ENCODE assay signal across 34 cellular contexts in genomic region chr7:125727215-125727614, GRCh38.
"Had no signal": no experiment of that assay in that cellular context is flagged by ENCODE, and none has a peak within 500 bp of the region (broad histone marks: within the 10 kb centered on the region; RNA-seq: fewer than 3 reads in every experiment).

No MANE protein-coding gene starts in this region.

- H3K9me3 ChIP-seq: adrenal gland, ascending aorta, body of pancreas, breast epithelium had no signal

- H3K4me1 ChIP-seq: adrenal gland, ascending aorta, body of pancreas, breast epithelium had no signal

- ATAC-seq: activated naive CD4-positive, alpha-beta T cell treated with anti-CD3 and anti-CD28 coated beads, Interleukin-2, amount 50 U/mL, for 72 hours; activated naive CD8-positive, alpha-beta T cell treated with anti-CD3 and anti-CD28 coated beads, Interleukin-2, amount 50 U/mL, for 24 hours; activated T-cell treated with anti-CD3 and anti-CD28 coated beads, Interleukin-2, amount 50 U/mL, for 4 hours; activated T-cell treated with anti-CD3 and anti-CD28 coated beads, Interleukin-2, amount 50 U/mL, for 72 hours; activated T-helper 17 cell treated with anti-CD3 and anti-CD28 coated beads, Interleukin-2, amount 50 U/mL, for 72 hours; body of pancreas had no signal

- H3K27ac ChIP-seq: adrenal gland, ascending aorta, body of pancreas, brain microvascular endothelial cell, breast epithelium, cardiac muscle cell had no signal

- H3K36me3 ChIP-seq: adrenal gland, ascending aorta, brain microvascular endothelial cell, breast epithelium, cardiac muscle cell had no signal

- FAIRE-seq: astrocyte, bronchial epithelial cell had no signal

- DNase-seq: activated effector memory CD4-positive, alpha-beta T cell treated with anti-CD3 and anti-CD28 coated beads, Interleukin-2, amount 50 U/mL, for 16 hours; activated effector memory CD4-positive, alpha-beta T cell treated with Interleukin-2 at 50 U/mL for 16 hours; activated gamma-delta T cell; activated gamma-delta T cell treated with Interleukin-2 at 50 U/mL for 16 hours; activated naive CD4-positive, alpha-beta T cell; activated naive CD4-positive, alpha-beta T cell treated with anti-CD3 and anti-CD28 coated beads for 36 hours; activated naive CD4-positive, alpha-beta T cell treated with anti-CD3 and anti-CD28 coated beads, Interleukin-2, amount 10 ng/mL, durations not matched to agents 7 days and 5 days; activated naive CD4-positive, alpha-beta T cell treated with anti-CD3 and anti-CD28 coated beads, Interleukin-2, amount 50 U/mL, for 16 hours; activated naive CD4-positive, alpha-beta T cell treated with Interleukin-2 at 50 U/mL for 16 hours; activated naive CD8-positive, alpha-beta T cell treated with anti-CD3 and anti-CD28 coated beads for 36 hours; activated naive CD8-positive, alpha-beta T cell treated with anti-CD3 and anti-CD28 coated beads, Interleukin-2, amount 10 ng/mL, durations not matched to agents 7 days and 5 days; activated naive CD8-positive, alpha-beta T cell treated with anti-CD3 and anti-CD28 coated beads, Interleukin-2, amount 50 U/mL, for 24 hours; activated T-cell treated with anti-CD3 and anti-CD28 coated beads, Interleukin-2, amount 50 U/mL, for 1 hour; activated T-cell treated with anti-CD3 and anti-CD28 coated beads, Interleukin-2, amount 50 U/mL, for 24 hours; activated T-cell treated with anti-CD3 and anti-CD28 coated beads, Interleukin-2, amount 50 U/mL, for 4 hours; activated T-cell treated with anti-CD3 and anti-CD28 coated beads, Interleukin-2, amount 50 U/mL, for 48 hours; activated T-cell treated with anti-CD3 and anti-CD28 coated beads, Interleukin-2, amount 50 U/mL, for 72 hours; adrenal gland; amniotic stem cell; amygdala; anterior cingulate cortex; aorta; body of pancreas; brain microvascular endothelial cell; caudate nucleus; central memory CD4-positive, alpha-beta T cell; cerebellar nuclear complex had no signal

- H3K4me3 ChIP-seq: adrenal gland, ascending aorta, body of pancreas, breast epithelium, cardiac muscle cell had no signal

- H3K27me3 ChIP-seq: adrenal gland, ascending aorta, body of pancreas, brain microvascular endothelial cell, breast epithelium, cardiac muscle cell had no signal
